Comparison of ENCODE assay signal across 8 cellular contexts in genomic region chr4:99563310-99564186, GRCh38. TPM values are rescaled to one million over a fixed set of nuclear protein-coding genes. Genes with fewer than 3 reads are reported as not detected.
DNase-seq lines count a peak whose midpoint lies in the region; ATAC-seq and TF ChIP-seq lines count a peak whose summit lies in the region.

A gene with protein sequence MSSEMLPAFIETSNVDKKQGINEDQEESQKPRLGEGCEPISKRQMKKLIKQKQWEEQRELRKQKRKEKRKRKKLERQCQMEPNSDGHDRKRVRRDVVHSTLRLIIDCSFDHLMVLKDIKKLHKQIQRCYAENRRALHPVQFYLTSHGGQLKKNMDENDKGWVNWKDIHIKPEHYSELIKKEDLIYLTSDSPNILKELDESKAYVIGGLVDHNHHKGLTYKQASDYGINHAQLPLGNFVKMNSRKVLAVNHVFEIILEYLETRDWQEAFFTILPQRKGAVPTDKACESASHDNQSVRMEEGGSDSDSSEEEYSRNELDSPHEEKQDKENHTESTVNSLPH (minus strand): TSS chr4:99564039. CDS start chr4:99559338, 4,701 bp downstream.

- H3K27me3 ChIP-seq in GM06990 (replicated peaks; ENCODE audit: control insufficient read depth, insufficient read depth, low read length) (no peaks in the 10 kb centered on the region), thoracic aorta (replicated peaks; ENCODE audit: insufficient read depth) (no peaks in the 10 kb centered on the region)

- H3K4me1 Mint-ChIP-seq in activated naive CD8-positive, alpha-beta T cell treated with anti-CD3 and anti-CD28 coated beads for 36 hours, result peaks cover 14% of the 10 kb centered on the region

- ATAC-seq in HG02588 (IDR thresholded peaks at IDR 0.05; ENCODE audit: unreplicated experiment) (peak; percentile 96), SK-N-SH treated with all-trans-retinoic acid at 6 μM for 48 hours (peak; percentile 98), omental fat pad (ENCODE audit: low FRiP score) (peak; percentile 99), thoracic aorta (ENCODE audit: insufficient number of reproducible peaks, low FRiP score, low read depth) (peak; percentile 93)

- DNase-seq in GM06990 (ENCODE audit: extremely low read depth, insufficient read length) (peak; percentile 95), NCI-H1092 (lab: John Stamatoyannopoulos, UW) (peak; percentile 98), glomerular visceral epithelial cell (ENCODE audit: extremely low spot score) (peak; percentile 97), omental fat pad (ENCODE audit: low spot score) (peak; percentile 90), thoracic aorta (ENCODE audit: low spot score) (peak; percentile 94)
- peak; percentile 94 for DNase-seq in activated naive CD8-positive, alpha-beta T cell treated with anti-CD3 and anti-CD28 coated beads for 36 hours

- H3K36me3 ChIP-seq in GM06990 (ENCODE audit: control insufficient read depth, insufficient read depth, low read length), result no peaks in the 10 kb centered on the region
- no peaks in the 10 kb centered on the region for H3K36me3 ChIP-seq in thoracic aorta

- peak within 1 kb of the TSS; percentile 99 for H3K27ac Mint-ChIP-seq in activated naive CD8-positive, alpha-beta T cell treated with anti-CD3 and anti-CD28 coated beads for 36 hours

- H3K4me1 ChIP-seq in thoracic aorta (ENCODE audit: control insufficient read depth in 1 of 2, low read depth in 2 of 2), result peaks cover 8 to 15% of the 10 kb centered on the region in 2 donors

- peaks cover 21% of the 10 kb centered on the region for H3K27me3 Mint-ChIP-seq in activated naive CD8-positive, alpha-beta T cell treated with anti-CD3 and anti-CD28 coated beads for 36 hours

- TF ChIP-seq CTCF in GM06990 (IDR thresholded peaks at IDR 0.05; ENCODE audit: insufficient read depth, low read length, poor library complexity, severe bottlenecking) (no peak), omental fat pad (IDR thresholded peaks at IDR 0.05) (no peak), thoracic aorta (IDR thresholded peaks at IDR 0.05) (no peak)

- no peaks in the 10 kb centered on the region for H3K36me3 Mint-ChIP-seq in activated naive CD8-positive, alpha-beta T cell treated with anti-CD3 and anti-CD28 coated beads for 36 hours

- H3K9me3 ChIP-seq in thoracic aorta, result no peaks in the 10 kb centered on the region

- peak within 1 kb of the TSS; percentile 84 for H3K4me3 ChIP-seq in GM06990 (replicated peaks; ENCODE audit: low read depth, low read length)
- H3K4me3 ChIP-seq in thoracic aorta, result peak within 1 kb of the TSS; percentile 97

- peak within 1 kb of the TSS; percentile 91 to 99 for H3K27ac ChIP-seq in thoracic aorta

- H3K9me3 Mint-ChIP-seq in activated naive CD8-positive, alpha-beta T cell treated with anti-CD3 and anti-CD28 coated beads for 36 hours, result no peaks in the 10 kb centered on the region

- H3K4me3 Mint-ChIP-seq in activated naive CD8-positive, alpha-beta T cell treated with anti-CD3 and anti-CD28 coated beads for 36 hours, result peak within 1 kb of the TSS; percentile 93

TF ChIP-seq in SK-N-SH treated with all-trans-retinoic acid at 6 μM for 48 hours, 23 proteins besides CTCF, POLR2A, EP300 and RAD21:
- TF ChIP-seq CSDC2 (CRISPR knock-in tag; IDR thresholded peaks at IDR 0.05) (no peak), TOX (CRISPR knock-in tag; IDR thresholded peaks at IDR 0.05; ENCODE audit: borderline replicate concordance) (no peak), ESRRG (CRISPR knock-in tag; IDR thresholded peaks at IDR 0.05) (no peak), OSR1 (CRISPR knock-in tag; IDR thresholded peaks at IDR 0.05) (no peak), ISL1 (CRISPR knock-in tag; IDR thresholded peaks at IDR 0.05) (no peak), ZFP3 (CRISPR knock-in tag; IDR thresholded peaks at IDR 0.05) (no peak)

RNA-seq across cellular contexts. Expression of the gene that starts here (rescaled TPM):
- total RNA-seq in activated naive CD8-positive, alpha-beta T cell treated with anti-CD3 and anti-CD28 coated beads for 36 hours, result 1 to 10 TPM; 8.5 to 8.8 TPM
- total RNA-seq in omental fat pad (1 to 10 TPM; 4.6 to 7.9 (median 5.1) TPM), thoracic aorta (1 to 10 TPM; 3.7 to 5.0 TPM)

Comparison
In these comparisons a context has a peak if more than half of its experiments do, and no peak if none do; other contexts are left out.
1. Peak in every context shown above with its lines: DNase-seq, ATAC-seq, H3K4me3 ChIP-seq and H3K27ac ChIP-seq.